1 cellular context compared by ENCODE assay signal in the genomic region with DNA sequence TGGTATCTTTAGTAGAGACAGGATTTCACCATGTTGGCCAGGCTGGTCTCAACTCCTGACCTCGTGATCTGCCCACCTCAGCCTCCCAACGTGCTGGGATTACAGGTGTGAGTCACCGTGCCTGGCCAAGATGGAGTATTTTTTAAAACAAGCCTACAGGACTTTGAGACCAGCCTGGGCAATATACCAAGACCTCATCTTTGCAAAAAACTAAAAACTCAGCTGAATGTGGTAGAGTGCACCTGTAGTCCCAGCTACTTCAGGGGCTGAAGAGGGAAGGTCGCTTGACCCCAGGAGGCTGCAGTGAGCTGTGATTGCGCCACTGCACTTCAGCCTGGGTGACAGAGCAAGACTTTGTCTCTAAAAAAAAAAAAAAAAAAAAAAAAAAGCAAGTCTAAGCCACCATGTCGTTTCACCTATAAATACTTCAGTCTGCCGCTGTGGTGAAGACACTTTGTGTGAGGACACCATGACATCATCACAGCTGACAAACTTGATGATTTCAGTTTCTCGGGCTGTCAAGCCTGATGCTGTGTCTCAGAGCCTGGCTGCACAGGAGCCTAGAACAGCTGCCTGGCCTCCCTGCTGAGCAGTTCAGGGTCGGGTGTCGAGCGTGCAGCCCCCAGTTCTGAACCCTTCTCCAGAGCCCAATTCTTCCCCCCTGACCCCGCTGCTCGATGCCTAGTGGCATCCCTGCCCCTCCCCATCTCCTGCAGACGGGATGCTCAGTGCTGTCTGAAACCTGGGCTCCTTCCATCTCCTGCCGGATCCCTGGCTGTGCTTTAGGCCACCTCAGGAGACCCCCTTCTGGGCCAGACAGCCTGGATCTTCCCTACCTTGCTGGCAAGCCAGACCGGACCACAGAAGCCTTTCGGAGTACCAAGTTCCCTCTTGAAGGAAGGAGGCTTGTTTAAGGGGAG.
TF ChIP-seq lines count a peak whose summit lies in the region.

No MANE protein-coding gene starts in this region.

TF ChIP-seq in HEK293, 187 proteins besides CTCF, POLR2A, EP300 and RAD21 (continued from another document and continues in another):
- TF ChIP-seq ZFP3 (tag by site-specific recombination; IDR thresholded peaks at IDR 0.05; ENCODE audit: low read depth) (no peak), SCRT2 (tag by site-specific recombination; IDR thresholded peaks at IDR 0.05) (peak; percentile 61), ZNF561 (tag by site-specific recombination; IDR thresholded peaks at IDR 0.05; ENCODE audit: borderline replicate concordance) (no peak), ZNF341 (tag by site-specific recombination; IDR thresholded peaks at IDR 0.05; ENCODE audit: low read depth) (peak; percentile 32; the same call in 1 of the 2 replicates), ZNF549 (tag by site-specific recombination; IDR thresholded peaks at IDR 0.05) (no peak), ZNF670 (tag by site-specific recombination; IDR thresholded peaks at IDR 0.05; ENCODE audit: low read depth) (no peak), ZNF157 (tag by site-specific recombination; IDR thresholded peaks at IDR 0.05) (no peak), BCL11B (tag by site-specific recombination; IDR thresholded peaks at IDR 0.05; ENCODE audit: low read depth) (no peak), ZBTB17 (tag by site-specific recombination; IDR thresholded peaks at IDR 0.05) (peak; percentile 79), ZNF768 (tag by site-specific recombination; IDR thresholded peaks at IDR 0.05) (no peak), ZNF548 (tag by site-specific recombination; IDR thresholded peaks at IDR 0.05) (no peak), ZNF792 (tag by site-specific recombination; IDR thresholded peaks at IDR 0.05) (no peak), ZNF624 (tag by site-specific recombination; IDR thresholded peaks at IDR 0.05) (no peak), ZNF555 (tag by site-specific recombination; conservative IDR thresholded peaks at IDR 0.05) (no peak), ZNF426 (tag by site-specific recombination; IDR thresholded peaks at IDR 0.05) (no peak), ZNF292 (tag by site-specific recombination; IDR thresholded peaks at IDR 0.05; ENCODE audit: borderline replicate concordance, low read depth) (no peak), ZNF707 (tag by site-specific recombination; IDR thresholded peaks at IDR 0.05) (no peak), ZNF623 (tag by site-specific recombination; IDR thresholded peaks at IDR 0.05) (no peak), MYNN (tag by site-specific recombination; IDR thresholded peaks at IDR 0.05; ENCODE audit: borderline replicate concordance) (no peak), ZNF239 (tag by site-specific recombination; IDR thresholded peaks at IDR 0.05) (no peak), REPIN1 (tag by site-specific recombination; IDR thresholded peaks at IDR 0.05; ENCODE audit: low read depth) (no peak), RBAK (tag by site-specific recombination; IDR thresholded peaks at IDR 0.05) (no peak), ZBTB1 (tag by site-specific recombination; IDR thresholded peaks at IDR 0.05) (no peak), ZNF830 (tag by site-specific recombination; IDR thresholded peaks at IDR 0.05; ENCODE audit: low read depth) (no peak), KLF9 (tag by site-specific recombination; IDR thresholded peaks at IDR 0.05; ENCODE audit: low read depth) (no peak), ZNF394 (tag by site-specific recombination; IDR thresholded peaks at IDR 0.05; ENCODE audit: borderline replicate concordance) (peak; percentile 52; the same call in 1 of the 2 replicates), ZNF184 (tag by site-specific recombination; IDR thresholded peaks at IDR 0.05) (no peak), ZNF776 (tag by site-specific recombination; IDR thresholded peaks at IDR 0.05; ENCODE audit: borderline replicate concordance) (no peak), BCL11A (tag by site-specific recombination; IDR thresholded peaks at IDR 0.05; ENCODE audit: low read depth) (peak; percentile 28; the same call in 1 of the 2 replicates), ZNF677 (tag by site-specific recombination; IDR thresholded peaks at IDR 0.05) (no peak), ZNF501 (tag by site-specific recombination; IDR thresholded peaks at IDR 0.05) (no peak), KLF8 (tag by site-specific recombination; IDR thresholded peaks at IDR 0.05) (peak; percentile 54; the same call in 1 of the 2 replicates), ZNF302 (tag by site-specific recombination; IDR thresholded peaks at IDR 0.05; ENCODE audit: low read depth) (no peak), ZBTB8A (tag by site-specific recombination; IDR thresholded peaks at IDR 0.05) (no peak), ZNF391 (tag by site-specific recombination; IDR thresholded peaks at IDR 0.05; ENCODE audit: borderline replicate concordance, low read depth) (no peak)
- TF ChIP-seq, protein P1, sequence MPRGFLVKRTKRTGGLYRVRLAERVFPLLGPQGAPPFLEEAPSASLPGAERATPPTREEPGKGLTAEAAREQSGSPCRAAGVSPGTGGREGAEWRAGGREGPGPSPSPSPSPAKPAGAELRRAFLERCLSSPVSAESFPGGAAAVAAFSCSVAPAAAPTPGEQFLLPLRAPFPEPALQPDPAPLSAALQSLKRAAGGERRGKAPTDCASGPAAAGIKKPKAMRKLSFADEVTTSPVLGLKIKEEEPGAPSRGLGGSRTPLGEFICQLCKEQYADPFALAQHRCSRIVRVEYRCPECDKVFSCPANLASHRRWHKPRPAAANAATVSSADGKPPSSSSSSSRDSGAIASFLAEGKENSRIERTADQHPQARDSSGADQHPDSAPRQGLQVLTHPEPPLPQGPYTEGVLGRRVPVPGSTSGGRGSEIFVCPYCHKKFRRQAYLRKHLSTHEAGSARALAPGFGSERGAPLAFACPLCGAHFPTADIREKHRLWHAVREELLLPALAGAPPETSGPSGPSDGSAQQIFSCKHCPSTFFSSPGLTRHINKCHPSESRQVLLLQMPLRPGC (tag by site-specific recombination; IDR thresholded peaks at IDR 0.05), result no peak
- TF ChIP-seq, protein P2, sequence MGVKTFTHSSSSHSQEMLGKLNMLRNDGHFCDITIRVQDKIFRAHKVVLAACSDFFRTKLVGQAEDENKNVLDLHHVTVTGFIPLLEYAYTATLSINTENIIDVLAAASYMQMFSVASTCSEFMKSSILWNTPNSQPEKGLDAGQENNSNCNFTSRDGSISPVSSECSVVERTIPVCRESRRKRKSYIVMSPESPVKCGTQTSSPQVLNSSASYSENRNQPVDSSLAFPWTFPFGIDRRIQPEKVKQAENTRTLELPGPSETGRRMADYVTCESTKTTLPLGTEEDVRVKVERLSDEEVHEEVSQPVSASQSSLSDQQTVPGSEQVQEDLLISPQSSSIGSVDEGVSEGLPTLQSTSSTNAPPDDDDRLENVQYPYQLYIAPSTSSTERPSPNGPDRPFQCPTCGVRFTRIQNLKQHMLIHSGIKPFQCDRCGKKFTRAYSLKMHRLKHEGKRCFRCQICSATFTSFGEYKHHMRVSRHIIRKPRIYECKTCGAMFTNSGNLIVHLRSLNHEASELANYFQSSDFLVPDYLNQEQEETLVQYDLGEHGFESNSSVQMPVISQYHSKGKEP (tag by site-specific recombination; IDR thresholded peaks at IDR 0.05), result no peak
- TF ChIP-seq, protein P3, sequence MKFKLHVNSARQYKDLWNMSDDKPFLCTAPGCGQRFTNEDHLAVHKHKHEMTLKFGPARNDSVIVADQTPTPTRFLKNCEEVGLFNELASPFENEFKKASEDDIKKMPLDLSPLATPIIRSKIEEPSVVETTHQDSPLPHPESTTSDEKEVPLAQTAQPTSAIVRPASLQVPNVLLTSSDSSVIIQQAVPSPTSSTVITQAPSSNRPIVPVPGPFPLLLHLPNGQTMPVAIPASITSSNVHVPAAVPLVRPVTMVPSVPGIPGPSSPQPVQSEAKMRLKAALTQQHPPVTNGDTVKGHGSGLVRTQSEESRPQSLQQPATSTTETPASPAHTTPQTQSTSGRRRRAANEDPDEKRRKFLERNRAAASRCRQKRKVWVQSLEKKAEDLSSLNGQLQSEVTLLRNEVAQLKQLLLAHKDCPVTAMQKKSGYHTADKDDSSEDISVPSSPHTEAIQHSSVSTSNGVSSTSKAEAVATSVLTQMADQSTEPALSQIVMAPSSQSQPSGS (tag by site-specific recombination; IDR thresholded peaks at IDR 0.05; ENCODE audit: low read depth), result peak; percentile 95
- TF ChIP-seq, protein P4, sequence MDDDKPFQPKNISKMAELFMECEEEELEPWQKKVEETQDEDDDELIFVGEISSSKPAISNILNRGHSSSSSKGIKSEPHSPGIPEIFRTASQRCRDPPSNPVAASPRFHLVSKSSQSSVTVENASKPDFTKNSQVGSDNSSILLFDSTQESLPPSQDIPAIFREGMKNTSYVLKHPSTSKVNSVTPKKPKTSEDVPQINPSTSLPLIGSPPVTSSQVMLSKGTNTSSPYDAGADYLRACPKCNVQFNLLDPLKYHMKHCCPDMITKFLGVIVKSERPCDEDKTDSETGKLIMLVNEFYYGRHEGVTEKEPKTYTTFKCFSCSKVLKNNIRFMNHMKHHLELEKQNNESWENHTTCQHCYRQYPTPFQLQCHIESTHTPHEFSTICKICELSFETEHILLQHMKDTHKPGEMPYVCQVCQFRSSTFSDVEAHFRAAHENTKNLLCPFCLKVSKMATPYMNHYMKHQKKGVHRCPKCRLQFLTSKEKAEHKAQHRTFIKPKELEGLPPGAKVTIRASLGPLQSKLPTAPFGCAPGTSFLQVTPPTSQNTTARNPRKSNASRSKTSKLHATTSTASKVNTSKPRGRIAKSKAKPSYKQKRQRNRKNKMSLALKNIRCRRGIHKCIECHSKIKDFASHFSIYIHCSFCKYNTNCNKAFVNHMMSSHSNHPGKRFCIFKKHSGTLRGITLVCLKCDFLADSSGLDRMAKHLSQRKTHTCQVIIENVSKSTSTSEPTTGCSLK (tag by site-specific recombination; IDR thresholded peaks at IDR 0.05), result no peak
- TF ChIP-seq, protein P5, sequence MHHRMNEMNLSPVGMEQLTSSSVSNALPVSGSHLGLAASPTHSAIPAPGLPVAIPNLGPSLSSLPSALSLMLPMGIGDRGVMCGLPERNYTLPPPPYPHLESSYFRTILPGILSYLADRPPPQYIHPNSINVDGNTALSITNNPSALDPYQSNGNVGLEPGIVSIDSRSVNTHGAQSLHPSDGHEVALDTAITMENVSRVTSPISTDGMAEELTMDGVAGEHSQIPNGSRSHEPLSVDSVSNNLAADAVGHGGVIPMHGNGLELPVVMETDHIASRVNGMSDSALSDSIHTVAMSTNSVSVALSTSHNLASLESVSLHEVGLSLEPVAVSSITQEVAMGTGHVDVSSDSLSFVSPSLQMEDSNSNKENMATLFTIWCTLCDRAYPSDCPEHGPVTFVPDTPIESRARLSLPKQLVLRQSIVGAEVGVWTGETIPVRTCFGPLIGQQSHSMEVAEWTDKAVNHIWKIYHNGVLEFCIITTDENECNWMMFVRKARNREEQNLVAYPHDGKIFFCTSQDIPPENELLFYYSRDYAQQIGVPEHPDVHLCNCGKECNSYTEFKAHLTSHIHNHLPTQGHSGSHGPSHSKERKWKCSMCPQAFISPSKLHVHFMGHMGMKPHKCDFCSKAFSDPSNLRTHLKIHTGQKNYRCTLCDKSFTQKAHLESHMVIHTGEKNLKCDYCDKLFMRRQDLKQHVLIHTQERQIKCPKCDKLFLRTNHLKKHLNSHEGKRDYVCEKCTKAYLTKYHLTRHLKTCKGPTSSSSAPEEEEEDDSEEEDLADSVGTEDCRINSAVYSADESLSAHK (tag by site-specific recombination; IDR thresholded peaks at IDR 0.05), result no peak
- TF ChIP-seq, protein P6, sequence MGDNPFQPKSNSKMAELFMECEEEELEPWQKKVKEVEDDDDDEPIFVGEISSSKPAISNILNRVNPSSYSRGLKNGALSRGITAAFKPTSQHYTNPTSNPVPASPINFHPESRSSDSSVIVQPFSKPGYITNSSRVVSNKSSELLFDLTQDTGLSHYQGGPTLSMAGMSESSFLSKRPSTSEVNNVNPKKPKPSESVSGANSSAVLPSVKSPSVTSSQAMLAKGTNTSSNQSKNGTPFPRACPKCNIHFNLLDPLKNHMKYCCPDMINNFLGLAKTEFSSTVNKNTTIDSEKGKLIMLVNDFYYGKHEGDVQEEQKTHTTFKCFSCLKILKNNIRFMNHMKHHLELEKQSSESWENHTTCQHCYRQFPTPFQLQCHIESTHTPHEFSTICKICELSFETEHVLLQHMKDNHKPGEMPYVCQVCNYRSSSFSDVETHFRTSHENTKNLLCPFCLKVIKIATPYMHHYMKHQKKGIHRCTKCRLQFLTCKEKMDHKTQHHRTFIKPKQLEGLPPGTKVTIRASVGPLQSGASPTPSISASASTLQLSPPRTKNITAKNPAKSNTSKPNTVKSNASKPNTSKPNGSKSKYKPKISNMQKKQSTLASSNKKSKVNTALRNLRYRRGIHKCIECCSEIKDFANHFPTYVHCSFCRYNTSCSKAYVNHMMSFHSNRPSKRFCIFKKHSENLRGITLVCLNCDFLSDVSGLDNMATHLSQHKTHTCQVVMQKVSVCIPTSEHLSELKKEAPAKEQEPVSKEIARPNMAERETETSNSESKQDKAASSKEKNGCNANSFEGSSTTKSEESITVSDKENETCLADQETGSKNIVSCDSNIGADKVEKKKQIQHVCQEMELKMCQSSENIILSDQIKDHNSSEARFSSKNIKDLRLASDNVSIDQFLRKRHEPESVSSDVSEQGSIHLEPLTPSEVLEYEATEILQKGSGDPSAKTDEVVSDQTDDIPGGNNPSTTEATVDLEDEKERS (tag by site-specific recombination; IDR thresholded peaks at IDR 0.05), result no peak
- TF ChIP-seq, protein P7, sequence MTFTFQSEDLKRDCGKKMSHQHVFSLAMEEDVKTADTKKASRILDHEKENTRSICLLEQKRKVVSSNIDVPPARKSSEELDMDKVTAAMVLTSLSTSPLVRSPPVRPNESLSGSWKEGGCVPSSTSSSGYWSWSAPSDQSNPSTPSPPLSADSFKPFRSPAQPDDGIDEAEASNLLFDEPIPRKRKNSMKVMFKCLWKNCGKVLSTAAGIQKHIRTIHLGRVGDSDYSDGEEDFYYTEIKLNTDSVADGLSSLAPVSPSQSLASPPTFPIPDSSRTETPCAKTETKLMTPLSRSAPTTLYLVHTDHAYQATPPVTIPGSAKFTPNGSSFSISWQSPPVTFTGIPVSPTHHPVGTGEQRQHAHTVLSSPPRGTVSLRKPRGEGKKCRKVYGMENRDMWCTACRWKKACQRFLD (tag by site-specific recombination; IDR thresholded peaks at IDR 0.05), result no peak
- TF ChIP-seq, protein P8, sequence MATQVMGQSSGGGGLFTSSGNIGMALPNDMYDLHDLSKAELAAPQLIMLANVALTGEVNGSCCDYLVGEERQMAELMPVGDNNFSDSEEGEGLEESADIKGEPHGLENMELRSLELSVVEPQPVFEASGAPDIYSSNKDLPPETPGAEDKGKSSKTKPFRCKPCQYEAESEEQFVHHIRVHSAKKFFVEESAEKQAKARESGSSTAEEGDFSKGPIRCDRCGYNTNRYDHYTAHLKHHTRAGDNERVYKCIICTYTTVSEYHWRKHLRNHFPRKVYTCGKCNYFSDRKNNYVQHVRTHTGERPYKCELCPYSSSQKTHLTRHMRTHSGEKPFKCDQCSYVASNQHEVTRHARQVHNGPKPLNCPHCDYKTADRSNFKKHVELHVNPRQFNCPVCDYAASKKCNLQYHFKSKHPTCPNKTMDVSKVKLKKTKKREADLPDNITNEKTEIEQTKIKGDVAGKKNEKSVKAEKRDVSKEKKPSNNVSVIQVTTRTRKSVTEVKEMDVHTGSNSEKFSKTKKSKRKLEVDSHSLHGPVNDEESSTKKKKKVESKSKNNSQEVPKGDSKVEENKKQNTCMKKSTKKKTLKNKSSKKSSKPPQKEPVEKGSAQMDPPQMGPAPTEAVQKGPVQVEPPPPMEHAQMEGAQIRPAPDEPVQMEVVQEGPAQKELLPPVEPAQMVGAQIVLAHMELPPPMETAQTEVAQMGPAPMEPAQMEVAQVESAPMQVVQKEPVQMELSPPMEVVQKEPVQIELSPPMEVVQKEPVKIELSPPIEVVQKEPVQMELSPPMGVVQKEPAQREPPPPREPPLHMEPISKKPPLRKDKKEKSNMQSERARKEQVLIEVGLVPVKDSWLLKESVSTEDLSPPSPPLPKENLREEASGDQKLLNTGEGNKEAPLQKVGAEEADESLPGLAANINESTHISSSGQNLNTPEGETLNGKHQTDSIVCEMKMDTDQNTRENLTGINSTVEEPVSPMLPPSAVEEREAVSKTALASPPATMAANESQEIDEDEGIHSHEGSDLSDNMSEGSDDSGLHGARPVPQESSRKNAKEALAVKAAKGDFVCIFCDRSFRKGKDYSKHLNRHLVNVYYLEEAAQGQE (tag by site-specific recombination; IDR thresholded peaks at IDR 0.05), result no peak
